In genomic region chr1:14598007-14598497, GRCh38 we compare ENCODE assay signal across 12 cellular contexts. TPM values are rescaled to one million over a fixed set of nuclear protein-coding genes. Genes with fewer than 3 reads are reported as not detected.
DNase-seq lines count a peak whose midpoint lies in the region; ATAC-seq and TF ChIP-seq lines count a peak whose summit lies in the region.
"Had no signal": no experiment of that assay in that cellular context is flagged by ENCODE, and none has a peak within 500 bp of the region (broad histone marks: within the 10 kb centered on the region; RNA-seq: fewer than 3 reads in every experiment).

No MANE protein-coding gene starts in this region.

- H3K9ac ChIP-seq in MM.1S (ENCODE audit: low read length), result no peak overlapping the region

- no peaks in the 10 kb centered on the region for H3K9me3 Mint-ChIP-seq in nephron progenitor cell
- no peaks in the 10 kb centered on the region for H3K9me3 Mint-ChIP-seq in activated T-cell treated with anti-CD3 and anti-CD28 coated beads, Interleukin-2, amount 50 U/mL, for 24 hours
- no peaks in the 10 kb centered on the region for H3K9me3 Mint-ChIP-seq in CD8-positive, alpha-beta memory T cell
- H3K9me3 Mint-ChIP-seq: natural killer cell treated with Interleukin-12 subunit alpha and Interleukin-12 subunit beta and Interleukin-15 and Interleukin-18, amount 100 ng/mL, for 72 hours; stimulated activated naive CD8-positive, alpha-beta T cell treated with anti-CD3 and anti-CD28 coated beads, Interleukin-15, Interleukin-2, amounts not matched to agents 100 ng/mL and 50 ng/mL, for 24 hours had no signal

- no peaks in the 10 kb centered on the region for H3K79me2 ChIP-seq in MM.1S (ENCODE audit: low read length)

- CTCF ChIA-PET in A673 (lab: Charles Lee), result no interaction called here
- CTCF ChIA-PET in CD8-positive, alpha-beta memory T cell (lab: Charles Lee), result no interaction called here

- POLR2A ChIA-PET in A673 (lab: Charles Lee; ENCODE audit: low non-redundant PET), result no interaction called here
- POLR2A ChIA-PET in CD8-positive, alpha-beta memory T cell (lab: Charles Lee), result no interaction called here

- H3K4me1 ChIP-seq in A673 (ENCODE audit: insufficient read depth, low read length, poor library complexity, severe bottlenecking) (peaks cover 25% of the 10 kb centered on the region), MM.1S (ENCODE audit: low read length) (no peaks in the 10 kb centered on the region), esophagus (ENCODE audit: control insufficient read depth in 2 of 2, insufficient read depth in 2 of 2, low read length in 1 of 2) (peaks cover 0 to 7% of the 10 kb centered on the region in 2 donors)
- no peaks in the 10 kb centered on the region for H3K4me1 ChIP-seq in CD8-positive, alpha-beta memory T cell (ENCODE audit: insufficient read depth, low read length)

- H3K27ac ChIP-seq in A673 (ENCODE audit: low read depth, low read length, poor library complexity, severe bottlenecking), result no peak overlapping the region
- H3K27ac ChIP-seq in MM.1S (ENCODE audit: low read length), result no peak overlapping the region
- H3K27ac ChIP-seq in esophagus (ENCODE audit: low read depth in 2 of 2, low read length in 1 of 2), result no peak overlapping the region
- H3K27ac ChIP-seq in CD8-positive, alpha-beta memory T cell (ENCODE audit: low read depth, low read length), result no peak overlapping the region

- no peaks in the 10 kb centered on the region for H3K36me3 Mint-ChIP-seq in nephron progenitor cell (ENCODE audit: low read depth)
- no peaks in the 10 kb centered on the region for H3K36me3 Mint-ChIP-seq in activated T-cell treated with anti-CD3 and anti-CD28 coated beads, Interleukin-2, amount 50 U/mL, for 24 hours (ENCODE audit: low read depth)
- H3K36me3 Mint-ChIP-seq in CD8-positive, alpha-beta memory T cell, result no peaks in the 10 kb centered on the region
- H3K36me3 Mint-ChIP-seq: CD4-positive, CD25-positive, alpha-beta regulatory T cell; natural killer cell treated with Interleukin-12 subunit alpha and Interleukin-12 subunit beta and Interleukin-15 and Interleukin-18, amount 100 ng/mL, for 72 hours had no signal

- H3K36me3 ChIP-seq in A673 (ENCODE audit: insufficient read depth, low read length, poor library complexity, severe bottlenecking) (no peaks in the 10 kb centered on the region), MM.1S (replicated peaks; ENCODE audit: insufficient read depth, low read length) (no peaks in the 10 kb centered on the region), esophagus (ENCODE audit: control insufficient read depth in 2 of 2, insufficient read depth in 2 of 2, low read length in 1 of 2) (no peaks in the 10 kb centered on the region)
- no peaks in the 10 kb centered on the region for H3K36me3 ChIP-seq in CD8-positive, alpha-beta memory T cell (ENCODE audit: insufficient read depth, low read length)

- H3K4me3 ChIP-seq in A673 (ENCODE audit: low read depth, low read length, poor library complexity, severe bottlenecking), result peak overlapping the region; percentile 57
- H3K4me3 ChIP-seq in MM.1S (ENCODE audit: low read length), result no peak overlapping the region
- H3K4me3 ChIP-seq in esophagus (ENCODE audit: low read depth in 1 of 2, low read length in 2 of 2), result peak overlapping the region; percentile 53 to 63
- no peak overlapping the region for H3K4me3 ChIP-seq in CD8-positive, alpha-beta memory T cell (ENCODE audit: low read length)

- peaks cover 30% of the 10 kb centered on the region for H3K27me3 ChIP-seq in A673 (replicated peaks; ENCODE audit: insufficient read depth, low read depth, low read length, poor library complexity)
- H3K27me3 ChIP-seq in MM.1S (replicated peaks; ENCODE audit: insufficient read depth, low read length), result no peaks in the 10 kb centered on the region
- peaks cover 0 to 4% of the 10 kb centered on the region in 2 donors for H3K27me3 ChIP-seq in esophagus (ENCODE audit: control insufficient read depth in 1 of 2, insufficient read depth in 2 of 2, low read length in 2 of 2)
- H3K27me3 ChIP-seq in CD8-positive, alpha-beta memory T cell (ENCODE audit: insufficient read depth, low read length, poor library complexity, severe bottlenecking), result peaks cover 15% of the 10 kb centered on the region

- no peaks in the 10 kb centered on the region for H4K20me1 ChIP-seq in MM.1S (ENCODE audit: insufficient read depth, low read length)

- peaks cover 75% of the 10 kb centered on the region for H3K4me1 Mint-ChIP-seq in nephron progenitor cell
- peaks cover 10% of the 10 kb centered on the region for H3K4me1 Mint-ChIP-seq in activated T-cell treated with anti-CD3 and anti-CD28 coated beads, Interleukin-2, amount 50 U/mL, for 24 hours (ENCODE audit: low read depth)
- H3K4me1 Mint-ChIP-seq in CD8-positive, alpha-beta memory T cell, result peaks cover 0 to 4% (median 0%) of the 10 kb centered on the region in 3 donors

- DNase-seq in A673 (ENCODE audit: low spot score) (peak; percentile 34), MM.1S (no peak), nephron progenitor cell (peak; percentile 50)
- DNase-seq in activated T-cell treated with anti-CD3 and anti-CD28 coated beads, Interleukin-2, amount 50 U/mL, for 24 hours, result no peak
- DNase-seq in CD8-positive, alpha-beta memory T cell, result no peak
- DNase-seq: CD4-positive, CD25-positive, alpha-beta regulatory T cell; KG1 had no signal

- peak overlapping the region; percentile 87 for H3K4me3 Mint-ChIP-seq in nephron progenitor cell
- no peak overlapping the region for H3K4me3 Mint-ChIP-seq in activated T-cell treated with anti-CD3 and anti-CD28 coated beads, Interleukin-2, amount 50 U/mL, for 24 hours
- no peak overlapping the region for H3K4me3 Mint-ChIP-seq in CD8-positive, alpha-beta memory T cell
- H3K4me3 Mint-ChIP-seq: CD4-positive, CD25-positive, alpha-beta regulatory T cell; natural killer cell treated with Interleukin-12 subunit alpha and Interleukin-12 subunit beta and Interleukin-15 and Interleukin-18, amount 100 ng/mL, for 72 hours; stimulated activated naive CD8-positive, alpha-beta T cell treated with anti-CD3 and anti-CD28 coated beads, Interleukin-15, Interleukin-2, amounts not matched to agents 100 ng/mL and 50 ng/mL, for 24 hours had no signal

- no peak for TF ChIP-seq CTCF in A673 (conservative IDR thresholded peaks at IDR 0.05; ENCODE audit: low read depth, low read length)
- no peak for TF ChIP-seq CTCF in MM.1S (IDR thresholded peaks at IDR 0.05; ENCODE audit: low read length)
- TF ChIP-seq CTCF in nephron progenitor cell (IDR thresholded peaks at IDR 0.05), result no peak

- no peaks in the 10 kb centered on the region for H3K9me2 ChIP-seq in MM.1S (replicated peaks; ENCODE audit: insufficient read depth, low read length)

- H3F3A ChIP-seq in MM.1S (ENCODE audit: insufficient read depth, low read length), result no peaks in the 10 kb centered on the region

- peak overlapping the region; percentile 50; the same call in 1 of the 2 replicates for H3K4me2 ChIP-seq in MM.1S (ENCODE audit: low read depth, low read length)

- intact Hi-C loops in A673 (cut with micrococcal nuclease; ENCODE audit: unreplicated experiment), result no loop called here

- WGBS in esophagus, 2 donors, result 3% methylated on average over 21 to 26 of the region's 26 CpGs

- H3K27ac Mint-ChIP-seq in nephron progenitor cell, result peak overlapping the region; percentile 96
- no peak overlapping the region for H3K27ac Mint-ChIP-seq in activated T-cell treated with anti-CD3 and anti-CD28 coated beads, Interleukin-2, amount 50 U/mL, for 24 hours
- H3K27ac Mint-ChIP-seq in CD8-positive, alpha-beta memory T cell, result no peak overlapping the region
- H3K27ac Mint-ChIP-seq: CD4-positive, CD25-positive, alpha-beta regulatory T cell; natural killer cell treated with Interleukin-12 subunit alpha and Interleukin-12 subunit beta and Interleukin-15 and Interleukin-18, amount 100 ng/mL, for 72 hours; stimulated activated naive CD8-positive, alpha-beta T cell treated with anti-CD3 and anti-CD28 coated beads, Interleukin-15, Interleukin-2, amounts not matched to agents 100 ng/mL and 50 ng/mL, for 24 hours had no signal

- ATAC-seq in HG03045 (IDR thresholded peaks at IDR 0.05; ENCODE audit: unreplicated experiment) (no peak), GM21515 (IDR thresholded peaks at IDR 0.05; ENCODE audit: unreplicated experiment) (no peak)

- BruUV-seq in A673 (replicated peaks; lab: Mats Ljungman, UMichigan), result no TSS peak

- H3K9me3 ChIP-seq in A673 (ENCODE audit: low read depth, low read length, poor library complexity, severe bottlenecking) (no peaks in the 10 kb centered on the region), MM.1S (replicated peaks; ENCODE audit: insufficient read depth, low read length) (no peaks in the 10 kb centered on the region), esophagus (ENCODE audit: control insufficient read depth in 2 of 2, insufficient read depth in 1 of 2, low read depth in 1 of 2, low read length in 1 of 2) (no peaks in the 10 kb centered on the region)
- H3K9me3 ChIP-seq in CD8-positive, alpha-beta memory T cell (ENCODE audit: low read length), result no peaks in the 10 kb centered on the region

- H2AFZ ChIP-seq in MM.1S (ENCODE audit: low read length), result no peak overlapping the region

- H3K27me3 Mint-ChIP-seq in nephron progenitor cell (ENCODE audit: low read depth, poor library complexity), result peaks cover 3% of the 10 kb centered on the region
- H3K27me3 Mint-ChIP-seq in activated T-cell treated with anti-CD3 and anti-CD28 coated beads, Interleukin-2, amount 50 U/mL, for 24 hours, result peaks cover 72% of the 10 kb centered on the region
- H3K27me3 Mint-ChIP-seq in CD8-positive, alpha-beta memory T cell, result peaks cover 47 to 59% of the 10 kb centered on the region in 2 donors

RNA-seq across cellular contexts. Expression of gene KAZN, which starts 0.4 kb away (rescaled TPM):
- 8.0 TPM in 2 replicates for total RNA-seq in A673 (2021)
- polyA plus RNA-seq in esophagus, result 10 to 100 TPM; 29.3 to 32.0 TPM
- under 1 TPM; 0.18 to 0.35 TPM for total RNA-seq in CD8-positive, alpha-beta memory T cell
- 0.15 TPM for polyA plus RNA-seq in CD8-positive, alpha-beta memory T cell
- total RNA-seq: CD4-positive, CD25-positive, alpha-beta regulatory T cell had no signal
- polyA plus RNA-seq: CD4-positive, CD25-positive, alpha-beta regulatory T cell had no signal

Comparison
In these comparisons a context has a peak if more than half of its experiments do, and no peak if none do; other contexts are left out.
1. DNase-seq: peak in A673 (single experiment) and nephron progenitor cell (single experiment); none in MM.1S (single experiment), activated T-cell treated with anti-CD3 and anti-CD28 coated beads, Interleukin-2, amount 50 U/mL, for 24 hours (single experiment) and CD8-positive, alpha-beta memory T cell (0 of 5).
2. H3K4me3 ChIP-seq: peak in A673 (single experiment) and esophagus (2 of 2); none in MM.1S (single experiment) and CD8-positive, alpha-beta memory T cell (single experiment).